ENCODE assay signal across 9 cellular contexts in the genomic region with DNA sequence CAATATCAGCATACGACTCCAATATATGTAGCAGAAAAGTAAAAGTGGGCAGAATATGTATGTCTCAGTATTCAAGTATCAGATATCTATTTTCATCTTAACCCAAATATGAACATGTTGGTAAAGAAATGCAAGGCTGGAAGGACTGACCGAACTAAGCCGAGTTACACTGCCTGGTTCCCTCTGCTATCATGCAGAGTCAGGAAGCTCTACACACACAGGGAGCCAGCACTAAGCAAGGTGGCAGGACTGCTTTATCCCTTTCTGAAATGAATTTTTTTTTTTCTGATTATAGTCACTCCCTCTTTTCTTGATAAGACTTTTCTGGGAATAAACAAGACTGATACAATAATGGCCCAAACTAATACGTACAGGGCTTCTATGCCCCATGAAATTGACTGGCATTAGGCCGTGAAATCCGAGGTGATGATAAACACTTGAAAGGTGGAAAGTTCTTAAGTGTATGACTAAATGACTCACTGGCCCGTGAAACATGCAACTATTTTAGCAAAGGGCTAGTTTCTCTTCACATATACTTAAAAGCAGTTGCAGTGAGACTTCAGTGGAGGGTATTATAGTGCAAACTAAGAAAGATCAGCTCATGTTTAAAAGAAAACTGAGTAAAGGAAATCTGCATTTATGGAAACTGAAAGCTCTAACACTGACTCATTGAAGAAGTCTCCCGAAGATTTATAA. TPM values are rescaled to one million over a fixed set of nuclear protein-coding genes. Genes with fewer than 3 reads are reported as not detected.
A peak's percentile ranks its signal among the peaks of the same experiment; 100 is the strongest.
DNase-seq lines count a peak whose midpoint lies in the region; ATAC-seq and TF ChIP-seq lines count a peak whose summit lies in the region.
"Had no signal": no experiment of that assay in that cellular context is flagged by ENCODE, and none has a peak within 500 bp of the region (broad histone marks: within the 10 kb centered on the region; RNA-seq: fewer than 3 reads in every experiment).

No MANE protein-coding gene starts in this region.

- peak overlapping the region; percentile 55 for H3K4me2 ChIP-seq in OCI-LY3 (ENCODE audit: low read length)

- ATAC-seq in GM18868 (IDR thresholded peaks at IDR 0.05; ENCODE audit: unreplicated experiment) (peak; percentile 89), lower lobe of right lung (peak; percentile 75 to 92)

- H3K27ac ChIP-seq in HEK293 (ENCODE audit: extremely low read depth, low read depth, low read length) (no peak overlapping the region), OCI-LY3 (ENCODE audit: low read length) (peak overlapping the region; percentile 69), lower lobe of right lung (peak overlapping the region; percentile 31)

- H3K36me3 ChIP-seq in HEK293 (ENCODE audit: control insufficient read depth in 2 of 2, insufficient read depth in 1 of 2, low read length in 2 of 2) (no peaks in the 10 kb centered on the region), OCI-LY3 (replicated peaks; ENCODE audit: low read depth, low read length) (peaks cover 28% of the 10 kb centered on the region), lower lobe of right lung (no peaks in the 10 kb centered on the region)

- peak overlapping the region; percentile 44 for H3K9ac ChIP-seq in OCI-LY3 (ENCODE audit: low read length)

- no peaks in the 10 kb centered on the region for H3K27me3 ChIP-seq in OCI-LY3 (ENCODE audit: low read depth, low read length)
- H3K27me3 ChIP-seq in lower lobe of right lung (ENCODE audit: low read depth), result no peaks in the 10 kb centered on the region

- no peak for TF ChIP-seq CTCF in HEK293 (tag by site-specific recombination; IDR thresholded peaks at IDR 0.05)
- TF ChIP-seq CTCF in OCI-LY3 (IDR thresholded peaks at IDR 0.05; ENCODE audit: low read depth, low read length), result no peak
- no peak for TF ChIP-seq CTCF in lower lobe of right lung (IDR thresholded peaks at IDR 0.05)

- H4K20me1 ChIP-seq in OCI-LY3 (ENCODE audit: insufficient read depth, low read length), result no peaks in the 10 kb centered on the region

- DNase-seq in lower lobe of right lung (no peak), NCI-H2029 treated with DMSO at 0.1 percent for 48 hours (lab: John Stamatoyannopoulos, UW) (no peak), dermis blood vessel endothelial cell (no peak), COR-L47 (lab: John Stamatoyannopoulos, UW) (no peak), LoVo (ENCODE audit: low spot score) (no peak)
- DNase-seq: stimulated activated naive B cell treated with anti-CD40 and anti-IgM and Interleukin-4, amounts not matched to agents 10 μg/mL and 1 μg/mL and 100 μg/mL, for 72 hours had no signal

- CTCF ChIA-PET in HEK293 (lab: Yijun Ruan, JAX), result interaction anchor here (0.6 to 0.9 kb wide), 2 partner anchors 15 to 621 kb away, joined by 3 to 6 read pairs; a partner anchor contains a TSS

- H3K9me3 ChIP-seq in HEK293 (ENCODE audit: control insufficient read depth, insufficient read depth, low read depth, low read length), result no peaks in the 10 kb centered on the region
- peaks cover 13% of the 10 kb centered on the region for H3K9me3 ChIP-seq in OCI-LY3 (ENCODE audit: insufficient read depth, low read length)
- H3K9me3 ChIP-seq in lower lobe of right lung, result peaks cover 4% of the 10 kb centered on the region

- H3K4me1 ChIP-seq in HEK293 (ENCODE audit: control insufficient read depth, insufficient read depth, low read length) (no peaks in the 10 kb centered on the region), OCI-LY3 (ENCODE audit: low read length) (peaks cover 54% of the 10 kb centered on the region), lower lobe of right lung (peaks cover 17% of the 10 kb centered on the region)

- peaks cover 10% of the 10 kb centered on the region; the same call in 1 of the 2 replicates for H3K79me2 ChIP-seq in OCI-LY3 (ENCODE audit: low read length)

- intact Hi-C loops in lower lobe of right lung (cut with DNase I), result no loop called here

- POLR2A ChIA-PET in HEK293 (lab: Yijun Ruan, JAX), result no interaction called here

- no peak overlapping the region for H3K4me3 ChIP-seq in HEK293 (ENCODE audit: low read depth, low read length)
- peak overlapping the region; percentile 52 for H3K4me3 ChIP-seq in OCI-LY3 (ENCODE audit: low read length)
- no peak overlapping the region for H3K4me3 ChIP-seq in lower lobe of right lung

- no peak overlapping the region for H2AFZ ChIP-seq in OCI-LY3 (ENCODE audit: low read depth, low read length)

TF ChIP-seq in HEK293, 187 proteins besides CTCF, POLR2A, EP300 and RAD21:
- no peak for TF ChIP-seq ZNF521 (tag by site-specific recombination; IDR thresholded peaks at IDR 0.05)
- TF ChIP-seq PRDM1 (tag by site-specific recombination; IDR thresholded peaks at IDR 0.05), result 0 out of 2 replicates have a peak, but pooled peaks have one; percentile 10

RNA-seq across cellular contexts. Expression of a gene that starts 14.9 kb away (rescaled TPM):
- total RNA-seq in lower lobe of right lung (24.5 TPM), dermis blood vessel endothelial cell (84.1 and 175 TPM in 2 replicates)
